In the genomic region with DNA sequence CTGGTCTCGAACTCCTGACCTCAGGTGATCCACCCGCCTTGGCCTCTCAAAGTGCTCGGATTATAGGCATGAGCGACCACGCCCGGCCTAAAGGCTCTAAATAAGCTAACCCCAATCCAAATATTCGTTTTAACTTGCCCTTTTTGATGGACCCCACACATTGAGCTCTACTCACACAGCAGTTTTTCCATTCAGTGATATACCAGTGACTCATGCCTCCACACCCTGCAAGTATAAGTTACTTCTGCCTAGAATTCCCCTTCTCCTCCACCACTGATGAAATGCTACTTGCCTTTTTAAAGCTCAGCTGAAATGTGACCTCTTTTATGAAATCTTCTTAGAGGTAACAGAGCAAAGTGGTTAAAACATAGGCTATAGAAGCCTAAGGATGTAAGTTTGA, we compare ENCODE assay signal across 14 cellular contexts.
A peak's percentile ranks its signal among the peaks of the same experiment; 100 is the strongest.
DNase-seq lines count a peak whose midpoint lies in the region; ATAC-seq lines count a peak whose summit lies in the region.
"Had no signal": no experiment of that assay in that cellular context is flagged by ENCODE, and none has a peak within 500 bp of the region (broad histone marks: within the 10 kb centered on the region; RNA-seq: fewer than 3 reads in every experiment).

No MANE protein-coding gene starts in this region.

- ATAC-seq in GM18502 (IDR thresholded peaks at IDR 0.05; ENCODE audit: poor library complexity, unreplicated experiment): no peak
- ATAC-seq: activated CD8-positive, alpha-beta T cell treated with anti-CD3 and anti-CD28 coated beads, Interleukin-2, amount 10 ng/mL, durations not matched to agents 7 days and 5 days; right lobe of liver had no signal

- DNase-seq in EL (peak; percentile 30), M059J (ENCODE audit: low read depth) (peak; percentile 17), dedifferentiated amniotic fluid mesenchymal stem cell (ENCODE audit: extremely low spot score) (peak; percentile 60), myocyte (ENCODE audit: low read depth) (peak; percentile 10), NCI-H748 (lab: John Stamatoyannopoulos, UW; ENCODE audit: unreplicated experiment) (no peak)
- no peak for DNase-seq in activated CD8-positive, alpha-beta memory T cell treated with anti-CD3 and anti-CD28 coated beads, Interleukin-2, amount 50 U/mL, for 48 hours
- DNase-seq: activated CD8-positive, alpha-beta T cell treated with anti-CD3 and anti-CD28 coated beads, Interleukin-2, amount 10 ng/mL, durations not matched to agents 7 days and 5 days; activated effector memory CD4-positive, alpha-beta T cell treated with Interleukin-2 at 50 U/mL for 16 hours; NCI-H1105; NCI-H2171 treated with DMSO at 0.1 percent for 48 hours; right lobe of liver; stimulated activated CD4-positive, alpha-beta T cell treated with anti-CD3 and anti-CD28 coated beads, Interleukin-4, amount 100 ng/mL, for 24 hours; upper lobe of left lung had no signal

Comparison
In these comparisons a context has a peak if more than half of its experiments do, and no peak if none do; other contexts are left out.
1. DNase-seq: peak in EL (single experiment), M059J (single experiment), dedifferentiated amniotic fluid mesenchymal stem cell (single experiment) and myocyte (single experiment); none in activated CD8-positive, alpha-beta memory T cell treated with anti-CD3 and anti-CD28 coated beads, Interleukin-2, amount 50 U/mL, for 48 hours (single experiment) and NCI-H748 (single experiment).